16 cellular contexts compared by ENCODE assay signal in the genomic region with DNA sequence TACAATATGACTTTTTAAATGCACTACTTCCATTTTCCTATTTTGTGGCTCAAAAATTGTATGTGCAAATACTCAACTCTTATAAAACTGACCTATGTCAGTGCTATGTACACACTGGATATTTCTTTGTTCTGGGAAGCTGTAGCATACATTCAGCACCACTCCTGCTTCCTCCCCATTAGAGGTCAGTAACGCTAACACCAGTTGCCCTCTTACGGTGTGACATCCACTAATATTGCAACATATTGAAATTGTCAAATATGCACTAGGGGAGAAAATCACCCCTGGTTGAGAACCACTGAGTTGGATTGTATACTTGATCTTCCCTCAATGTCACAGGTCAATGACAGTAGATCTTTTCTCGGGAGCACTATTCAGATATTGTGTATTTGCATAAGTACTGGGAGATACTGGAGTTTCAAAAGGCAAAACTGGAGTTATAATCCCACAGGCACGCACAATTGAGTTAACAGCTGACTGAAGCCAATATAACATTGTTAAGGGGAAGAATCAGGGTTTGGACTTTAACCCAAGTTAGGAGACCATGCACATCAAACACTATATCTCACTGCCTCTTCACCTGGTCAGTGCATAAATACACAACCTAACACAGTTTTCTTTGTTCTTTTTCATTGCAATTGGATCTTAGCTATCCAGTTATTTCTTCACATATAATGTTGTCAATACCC.
DNase-seq lines count a peak whose midpoint lies in the region; ATAC-seq, FAIRE-seq and TF ChIP-seq lines count a peak whose summit lies in the region.
"Had no signal": no experiment of that assay in that cellular context is flagged by ENCODE, and none has a peak within 500 bp of the region (broad histone marks: within the 10 kb centered on the region; RNA-seq: fewer than 3 reads in every experiment).

No MANE protein-coding gene starts in this region.

- H3K9ac ChIP-seq in K562 (ENCODE audit: insufficient read depth in 1 of 2, low read depth in 2 of 2, low read length in 2 of 2) (no peak overlapping the region), Karpas-422 (ENCODE audit: low read length) (no peak overlapping the region)

- POLR2A ChIA-PET in K562 (lab: Yijun Ruan, JAX) = interaction anchor here (0.6 kb wide), 1 partner anchor 186 kb away, joined by 3 read pairs; no protein-coding TSS in a partner anchor

- H3K36me3 ChIP-seq in K562 (ENCODE audit: control insufficient read depth, insufficient read depth, low read length) (no peaks in the 10 kb centered on the region), Karpas-422 (ENCODE audit: insufficient read depth, low read length) (no peaks in the 10 kb centered on the region)
- H3K36me3 ChIP-seq: HAP-1 had no signal

- H3K4me2 ChIP-seq in K562 (ENCODE audit: insufficient read depth, low read length) = no peak overlapping the region
- H3K4me2 ChIP-seq in Karpas-422 (ENCODE audit: low read depth, low read length, poor library complexity, severe bottlenecking) = no peak overlapping the region

- TF ChIP-seq CTCF in D721Med (IDR thresholded peaks at IDR 0.05; ENCODE audit: insufficient read depth, missing control alignments) = no peak
- TF ChIP-seq CTCF in K562 (IDR thresholded peaks at IDR 0.05 in 2 of 3, conservative IDR thresholded peaks at IDR 0.05 in 1 of 3; ENCODE audit: insufficient read depth in 2 of 3, low read depth in 1 of 3, low read length in 3 of 3) = no peak

- TF ChIP-seq EP300 in K562 (IDR thresholded peaks at IDR 0.05; ENCODE audit: low read length) = no peak

- BruUV-seq in K562 (replicated peaks; lab: Mats Ljungman, UMichigan) = no TSS peak

- DNase-seq in D721Med (ENCODE audit: insufficient read length, low spot score) = no peak
- DNase-seq in H54 (ENCODE audit: insufficient read length, low spot score) = no peak
- DNase-seq in K562 (ENCODE audit: extremely low read depth in 1 of 4, low spot score in 3 of 4) = no peak
- no peak for DNase-seq in stimulated activated naive CD4-positive, alpha-beta T cell (lab: John Stamatoyannopoulos, UW)
- DNase-seq in Karpas-422 = no peak
- no peak for DNase-seq in activated T-cell treated with anti-CD3 and anti-CD28 coated beads for 4 hours
- DNase-seq: C1 segment of cervical spinal cord; CD4-positive, CD25-positive, alpha-beta regulatory T cell; CD8-positive, alpha-beta memory T cell; COR-L47 had no signal

- no peaks in the 10 kb centered on the region for H4K20me1 ChIP-seq in K562 (replicated peaks; ENCODE audit: control insufficient read depth, insufficient read depth, low read length)
- no peaks in the 10 kb centered on the region for H4K20me1 ChIP-seq in Karpas-422 (ENCODE audit: insufficient read depth, low read depth, low read length)

- H3K27ac ChIP-seq in K562 (ENCODE audit: extremely low read depth, low read depth, low read length) = no peak overlapping the region
- no peak overlapping the region for H3K27ac ChIP-seq in Karpas-422 (ENCODE audit: low read length)
- H3K27ac ChIP-seq: HL-60 had no signal

- intact Hi-C loops in K562 (cut with micrococcal nuclease) = no loop called here

- H3K9me2 ChIP-seq in Karpas-422 (replicated peaks; ENCODE audit: insufficient read depth, low read length) = no peaks in the 10 kb centered on the region

- no peak for TF ChIP-seq POLR2A in H54 (IDR thresholded peaks at IDR 0.05; ENCODE audit: low read depth, low read length)
- TF ChIP-seq POLR2A in K562 (conservative IDR thresholded peaks at IDR 0.05) = no peak

- no peak for TF ChIP-seq RAD21 in K562 (CRISPR knock-in tag; conservative IDR thresholded peaks at IDR 0.05 in 1 of 2, IDR thresholded peaks at IDR 0.05 in 1 of 2)

- in situ Hi-C loops in K562 (cut with MboI) = no loop called here

- ATAC-seq in K562 = no peak

- H3K79me2 ChIP-seq in K562 (ENCODE audit: control insufficient read depth, insufficient read depth, low read length) (no peaks in the 10 kb centered on the region), Karpas-422 (ENCODE audit: low read length) (no peaks in the 10 kb centered on the region)

- FAIRE-seq in D721Med (lab: Jason Lieb, UNC) (peak; percentile 29), H54 (lab: Jason Lieb, UNC) (peak; percentile 53), K562 (lab: Jason Lieb, UNC) (no peak)
- FAIRE-seq: G401.6, GM12891, GM19239, H1 had no signal

- H3K27me3 ChIP-seq in K562 (ENCODE audit: control insufficient read depth in 2 of 2, insufficient read depth in 2 of 2, low read length in 2 of 2) = no peaks in the 10 kb centered on the region
- H3K27me3 ChIP-seq in Karpas-422 (ENCODE audit: low read length) = no peaks in the 10 kb centered on the region

- no peaks in the 10 kb centered on the region for H3K9me1 ChIP-seq in K562 (ENCODE audit: control insufficient read depth, insufficient read depth, low read length)

- CTCF ChIA-PET in K562 (lab: Yijun Ruan, JAX; ENCODE audit: low intra/inter-chr PET ratio) = no interaction called here

- H3K4me1 ChIP-seq in K562 (replicated peaks in 1 of 2; ENCODE audit: control insufficient read depth in 2 of 2, insufficient read depth in 2 of 2, low read length in 2 of 2) (no peaks in the 10 kb centered on the region), Karpas-422 (ENCODE audit: low read length) (no peaks in the 10 kb centered on the region)
- H3K4me1 ChIP-seq: HAP-1 had no signal

- no peak overlapping the region for H3K4me3 ChIP-seq in K562
- H3K4me3 ChIP-seq in Karpas-422 (ENCODE audit: low read length) = no peak overlapping the region
- H3K4me3 ChIP-seq: HAP-1 had no signal

- H2AFZ ChIP-seq in K562 (ENCODE audit: low read depth, low read length) (no peak overlapping the region), Karpas-422 (ENCODE audit: low read length) (no peak overlapping the region)

- H3K9me3 ChIP-seq in K562 (replicated peaks; ENCODE audit: control insufficient read depth, insufficient read depth, low read depth, low read length) = no peaks in the 10 kb centered on the region; the same call in 1 of the 2 replicates
- H3K9me3 ChIP-seq in Karpas-422 (ENCODE audit: low read length) = no peaks in the 10 kb centered on the region
- H3K9me3 ChIP-seq: HAP-1 had no signal

- 2% methylated on average over 4 of the region's 4 CpGs for WGBS in K562 (ENCODE audit: insufficient coverage, low coverage, missing lambda C conversion rate)

TF ChIP-seq in K562, 482 proteins besides CTCF, POLR2A, EP300 and RAD21:
- peak; percentile 2 for TF ChIP-seq BDP1 (IDR thresholded peaks at IDR 0.05; ENCODE audit: insufficient read depth, insufficient read length)
- no peak for TF ChIP-seq ZFP30 (CRISPR knock-in tag; IDR thresholded peaks at IDR 0.05; ENCODE audit: borderline replicate concordance)
- no peak for TF ChIP-seq MYBL2 (IDR thresholded peaks at IDR 0.05; ENCODE audit: low read depth)
- TF ChIP-seq MYBL2 (CRISPR knock-in tag; IDR thresholded peaks at IDR 0.05; ENCODE audit: borderline replicate concordance) = peak; percentile 51; the same call in 1 of the 2 replicates
- TF ChIP-seq CEBPB (tag; IDR thresholded peaks at IDR 0.05) = peak; percentile 5; the same call in 1 of the 2 replicates
